27 cellular contexts compared by ENCODE assay signal in genomic region chr4:128025319-128025718, GRCh38.
"Had no signal": no experiment of that assay in that cellular context is flagged by ENCODE, and none has a peak within 500 bp of the region (broad histone marks: within the 10 kb centered on the region; RNA-seq: fewer than 3 reads in every experiment).

No MANE protein-coding gene starts in this region.

- ATAC-seq: stimulated activated effector memory CD8-positive, alpha-beta T cell treated with anti-CD3 and anti-CD28 coated beads, Interleukin-12 subunit alpha, Interleukin-12 subunit beta, amount 100 ng/mL, for 72 hours; stimulated activated memory B cell treated with anti-CD40 and anti-IgM and Interleukin-4, amounts not matched to agents 10 μg/mL and 1 μg/mL and 100 μg/mL, for 72 hours; stimulated activated naive B cell treated with anti-CD40 and anti-IgM and Interleukin-4, amounts not matched to agents 10 μg/mL and 1 μg/mL and 100 μg/mL, for 72 hours; stimulated activated naive CD8-positive, alpha-beta T cell treated with anti-CD3 and anti-CD28 coated beads, Interleukin-15, amount 100 ng/mL, for 72 hours; stimulated activated naive CD8-positive, alpha-beta T cell treated with anti-CD3 and anti-CD28 coated beads, Interleukin-15, Interleukin-2, amounts not matched to agents 100 U/mL and 50 U/mL, for 24 hours; upper lobe of right lung had no signal

- H3K27ac ChIP-seq: suprapubic skin, testis, thoracic aorta, thyroid gland, tibial artery, tibial nerve, transverse colon, upper lobe of left lung, upper lobe of right lung, uterus, vagina had no signal

- DNase-seq: stimulated activated CD4-positive, alpha-beta T cell treated with anti-CD3 and anti-CD28 coated beads, Interleukin-2, amount 100 ng/mL, for 48 hours; stimulated activated CD4-positive, alpha-beta T cell treated with anti-CD3 and anti-CD28 coated beads, Interleukin-4, amount 100 ng/mL, for 1 hour; stimulated activated CD4-positive, alpha-beta T cell treated with anti-CD3 and anti-CD28 coated beads, Interleukin-4, amount 100 ng/mL, for 24 hours; stimulated activated CD4-positive, alpha-beta T cell treated with anti-CD3 and anti-CD28 coated beads, Interleukin-4, amount 100 ng/mL, for 4 hours; stimulated activated CD8-positive, alpha-beta memory T cell treated with anti-CD3 and anti-CD28 coated beads, Interleukin-4, amount 100 ng/mL, for 48 hours; stimulated activated naive B cell treated with anti-CD40 and anti-IgM and Interleukin-4, amounts not matched to agents 10 μg/mL and 1 μg/mL and 100 μg/mL, for 72 hours; stimulated activated naive CD4-positive, alpha-beta T cell; stimulated activated naive CD4-positive, alpha-beta T cell treated with Interleukin-2 at 50 U/mL for 16 hours; stimulated activated naive CD8-positive, alpha-beta T cell treated with anti-CD3 and anti-CD28 coated beads, Interleukin-15, amount 100 ng/mL, for 72 hours; stimulated activated naive CD8-positive, alpha-beta T cell treated with anti-CD3 and anti-CD28 coated beads, Interleukin-15, Interleukin-2, amounts not matched to agents 100 U/mL and 50 U/mL, for 24 hours; substantia nigra; testis; thyroid gland; tibial artery; transverse colon; trophoblast cell; upper lobe of left lung; upper lobe of right lung; uterus had no signal

- H3K4me3 Mint-ChIP-seq: stimulated activated effector memory CD8-positive, alpha-beta T cell treated with anti-CD3 and anti-CD28 coated beads, Interleukin-12 subunit alpha, Interleukin-12 subunit beta, amount 100 ng/mL, for 72 hours; stimulated activated memory B cell treated with anti-CD40 and anti-IgM and Interleukin-4, amounts not matched to agents 10 μg/mL and 1 μg/mL and 100 μg/mL, for 72 hours; stimulated activated naive B cell treated with anti-CD40 and anti-IgM and Interleukin-4, amounts not matched to agents 10 μg/mL and 1 μg/mL and 100 μg/mL, for 72 hours; stimulated activated naive CD8-positive, alpha-beta T cell treated with anti-CD3 and anti-CD28 coated beads, Interleukin-15, amount 100 ng/mL, for 72 hours; stimulated activated naive CD8-positive, alpha-beta T cell treated with anti-CD3 and anti-CD28 coated beads, Interleukin-15, Interleukin-2, amounts not matched to agents 100 ng/mL and 50 ng/mL, for 24 hours; type B pancreatic cell had no signal

- H3K27me3 ChIP-seq: suprapubic skin, testis, thyroid gland, tibial artery, tibial nerve, transverse colon, upper lobe of left lung, upper lobe of right lung, uterus, vagina had no signal

- H3K4me1 Mint-ChIP-seq: stimulated activated effector memory CD8-positive, alpha-beta T cell treated with anti-CD3 and anti-CD28 coated beads, Interleukin-12 subunit alpha, Interleukin-12 subunit beta, amount 100 ng/mL, for 72 hours; stimulated activated memory B cell treated with anti-CD40 and anti-IgM and Interleukin-4, amounts not matched to agents 10 μg/mL and 1 μg/mL and 100 μg/mL, for 72 hours; stimulated activated naive B cell treated with anti-CD40 and anti-IgM and Interleukin-4, amounts not matched to agents 10 μg/mL and 1 μg/mL and 100 μg/mL, for 72 hours; stimulated activated naive CD8-positive, alpha-beta T cell treated with anti-CD3 and anti-CD28 coated beads, Interleukin-15, amount 100 ng/mL, for 72 hours had no signal

- H3K27ac Mint-ChIP-seq: stimulated activated effector memory CD8-positive, alpha-beta T cell treated with anti-CD3 and anti-CD28 coated beads, Interleukin-12 subunit alpha, Interleukin-12 subunit beta, amount 100 ng/mL, for 72 hours; stimulated activated memory B cell treated with anti-CD40 and anti-IgM and Interleukin-4, amounts not matched to agents 10 μg/mL and 1 μg/mL and 100 μg/mL, for 72 hours; stimulated activated naive B cell treated with anti-CD40 and anti-IgM and Interleukin-4, amounts not matched to agents 10 μg/mL and 1 μg/mL and 100 μg/mL, for 72 hours; stimulated activated naive CD8-positive, alpha-beta T cell treated with anti-CD3 and anti-CD28 coated beads, Interleukin-15, Interleukin-2, amounts not matched to agents 100 ng/mL and 50 ng/mL, for 24 hours; type B pancreatic cell had no signal

- H3K36me3 ChIP-seq: uterus had no signal

- H3K9me3 ChIP-seq: suprapubic skin, testis, thoracic aorta, thyroid gland, tibial artery, tibial nerve, transverse colon, upper lobe of left lung, upper lobe of right lung, uterus, vagina had no signal

- H3K4me3 ChIP-seq: suprapubic skin, testis, thoracic aorta, thyroid gland, tibial artery, tibial nerve, transverse colon, upper lobe of left lung, upper lobe of right lung, uterus, vagina had no signal

- H3K27me3 Mint-ChIP-seq: stimulated activated memory B cell treated with anti-CD40 and anti-IgM and Interleukin-4, amounts not matched to agents 10 μg/mL and 1 μg/mL and 100 μg/mL, for 72 hours; stimulated activated naive B cell treated with anti-CD40 and anti-IgM and Interleukin-4, amounts not matched to agents 10 μg/mL and 1 μg/mL and 100 μg/mL, for 72 hours; stimulated activated naive CD8-positive, alpha-beta T cell treated with anti-CD3 and anti-CD28 coated beads, Interleukin-15, amount 100 ng/mL, for 72 hours; stimulated activated naive CD8-positive, alpha-beta T cell treated with anti-CD3 and anti-CD28 coated beads, Interleukin-15, Interleukin-2, amounts not matched to agents 100 ng/mL and 50 ng/mL, for 24 hours; type B pancreatic cell had no signal

- H3K4me1 ChIP-seq: suprapubic skin, testis, thyroid gland, tibial artery, tibial nerve, transverse colon, upper lobe of left lung, upper lobe of right lung, uterus, vagina had no signal

- H3K9me3 Mint-ChIP-seq: stimulated activated effector memory CD8-positive, alpha-beta T cell treated with anti-CD3 and anti-CD28 coated beads, Interleukin-12 subunit alpha, Interleukin-12 subunit beta, amount 100 ng/mL, for 72 hours; stimulated activated memory B cell treated with anti-CD40 and anti-IgM and Interleukin-4, amounts not matched to agents 10 μg/mL and 1 μg/mL and 100 μg/mL, for 72 hours; stimulated activated naive CD8-positive, alpha-beta T cell treated with anti-CD3 and anti-CD28 coated beads, Interleukin-15, amount 100 ng/mL, for 72 hours; stimulated activated naive CD8-positive, alpha-beta T cell treated with anti-CD3 and anti-CD28 coated beads, Interleukin-15, Interleukin-2, amounts not matched to agents 100 ng/mL and 50 ng/mL, for 24 hours had no signal
